21 cellular contexts compared by ENCODE assay signal in the genomic region with DNA sequence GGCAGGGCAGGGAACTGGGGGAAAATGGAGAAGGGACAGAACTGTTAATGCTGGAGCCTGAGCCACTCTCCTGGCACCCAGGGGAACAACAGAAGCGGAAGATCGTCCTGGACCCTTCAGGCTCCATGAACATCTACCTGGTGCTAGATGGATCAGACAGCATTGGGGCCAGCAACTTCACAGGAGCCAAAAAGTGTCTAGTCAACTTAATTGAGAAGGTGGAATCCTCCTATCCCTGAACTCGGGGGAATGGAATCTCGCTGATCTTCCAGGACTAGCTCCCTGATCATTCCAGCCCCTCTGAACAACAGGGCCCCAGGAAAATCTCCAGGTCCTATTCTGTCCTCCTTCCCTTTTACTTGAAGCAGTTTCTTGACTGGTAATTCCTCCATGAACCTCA. TPM values are rescaled to one million over a fixed set of nuclear protein-coding genes. Genes with fewer than 3 reads are reported as not detected.
A peak's percentile ranks its signal among the peaks of the same experiment; 100 is the strongest.
DNase-seq lines count a peak whose midpoint lies in the region; ATAC-seq and TF ChIP-seq lines count a peak whose summit lies in the region.
"Had no signal": no experiment of that assay in that cellular context is flagged by ENCODE, and none has a peak within 500 bp of the region (broad histone marks: within the 10 kb centered on the region; RNA-seq: fewer than 3 reads in every experiment).

No MANE protein-coding gene starts in this region.

- H3K9me2 ChIP-seq in PC-9 (ENCODE audit: insufficient read depth), result no peaks in the 10 kb centered on the region; the same call in 1 of the 2 replicates

- TF ChIP-seq CTCF in PC-9 (conservative IDR thresholded peaks at IDR 0.05) (no peak), parathyroid adenoma (IDR thresholded peaks at IDR 0.05) (no peak), GM10266 (IDR thresholded peaks at IDR 0.05; ENCODE audit: control insufficient read depth, insufficient read depth, low read depth, missing control alignments) (no peak)

- peaks cover 28% of the 10 kb centered on the region for H3K27me3 Mint-ChIP-seq in central memory CD8-positive, alpha-beta T cell

- H3K9ac ChIP-seq in parathyroid adenoma, result no peak overlapping the region
- H3K9ac ChIP-seq: KMS-11 had no signal

- no TSS peak for BruUV-seq in PC-9 (replicated peaks; lab: Mats Ljungman, UMichigan)

- H3K9me3 ChIP-seq in PC-9 (ENCODE audit: insufficient read depth, low read depth) (no peaks in the 10 kb centered on the region), parathyroid adenoma (ENCODE audit: control insufficient read depth, low read length) (no peaks in the 10 kb centered on the region)

- H2AFZ ChIP-seq in PC-9, result no peak overlapping the region
- no peak overlapping the region for H2AFZ ChIP-seq in parathyroid adenoma

- CTCF ChIA-PET in PC-9 (lab: Charles Lee), result no interaction called here

- H3K36me3 ChIP-seq in PC-9 (ENCODE audit: low read depth) (no peaks in the 10 kb centered on the region), parathyroid adenoma (ENCODE audit: control insufficient read depth, insufficient read depth, low read length) (no peaks in the 10 kb centered on the region)

- intact Hi-C loops in PC-9 (cut with micrococcal nuclease; ENCODE audit: unreplicated experiment), result no loop called here

- no peaks in the 10 kb centered on the region for H4K20me1 ChIP-seq in PC-9 (ENCODE audit: insufficient read depth)

- H3K4me2 ChIP-seq in PC-9 (peak overlapping the region; percentile 48), parathyroid adenoma (ENCODE audit: low read length) (no peak overlapping the region)
- H3K4me2 ChIP-seq: KMS-11 had no signal

- POLR2A ChIA-PET in PC-9 (lab: Charles Lee; ENCODE audit: unreplicated experiment), result no interaction called here

- H3K36me3 Mint-ChIP-seq in central memory CD8-positive, alpha-beta T cell (ENCODE audit: insufficient read depth), result peaks cover 13% of the 10 kb centered on the region

- peak overlapping the region; percentile 36; the same call in 1 of the 2 replicates for H3K27ac ChIP-seq in PC-9
- peak overlapping the region; percentile 94 for H3K27ac ChIP-seq in parathyroid adenoma
- H3K27ac ChIP-seq: KMS-11, SK-N-MC had no signal

- H3K4me1 ChIP-seq in PC-9 (replicated peaks; ENCODE audit: insufficient read depth), result peaks cover 48% of the 10 kb centered on the region
- peaks cover 50% of the 10 kb centered on the region for H3K4me1 ChIP-seq in parathyroid adenoma

- no peak overlapping the region for H3K4me3 Mint-ChIP-seq in central memory CD8-positive, alpha-beta T cell
- H3K4me3 Mint-ChIP-seq: CD14-positive monocyte had no signal

- H3K4me1 Mint-ChIP-seq in central memory CD8-positive, alpha-beta T cell, result no peaks in the 10 kb centered on the region

- H3K9me3 Mint-ChIP-seq in central memory CD8-positive, alpha-beta T cell, result no peaks in the 10 kb centered on the region

- H3K79me2 ChIP-seq in PC-9 (ENCODE audit: low read depth) (no peaks in the 10 kb centered on the region), parathyroid adenoma (peaks cover 6% of the 10 kb centered on the region)

- peak overlapping the region; percentile 50 for H3K27ac Mint-ChIP-seq in central memory CD8-positive, alpha-beta T cell (ENCODE audit: low read depth)

- DNase-seq in PC-9 (no peak), NCI-H69 (lab: John Stamatoyannopoulos, UW) (no peak), HCEC 1CT (no peak), GM10266 (ENCODE audit: extremely low spot score) (no peak)
- no peak for DNase-seq in central memory CD8-positive, alpha-beta T cell (ENCODE audit: low spot score in 2 of 2)
- DNase-seq: COR-L47; DMS153; GDM1; H7; NCI-H1092; NCI-H1436 treated with DMSO at 0.1 percent for 48 hours; NCI-H2029; NCI-H2171 treated with DMSO at 0.1 percent for 48 hours; NCI-H446 treated with DMSO at 0.1 percent for 48 hours; NK-92 treated with Interleukin-12 subunit alpha and Interleukin-12 subunit beta, amount 100 ng/mL, for 24 hours; Right ventricle myocardium superior had no signal

- no peak for ATAC-seq in central memory CD8-positive, alpha-beta T cell (replicated peaks; ENCODE audit: extremely low read depth, poor library complexity, severe bottlenecking)
- ATAC-seq in HG02678 (IDR thresholded peaks at IDR 0.05; ENCODE audit: unreplicated experiment), result no peak

- H3K4me3 ChIP-seq in PC-9, result no peak overlapping the region
- no peak overlapping the region for H3K4me3 ChIP-seq in parathyroid adenoma (ENCODE audit: low read depth, low read length)
- H3K4me3 ChIP-seq: SK-N-MC had no signal

- H3F3A ChIP-seq in PC-9 (ENCODE audit: insufficient read depth, low read depth), result peaks cover 34% of the 10 kb centered on the region

- H3K27me3 ChIP-seq in PC-9 (ENCODE audit: insufficient read depth, low read depth) (no peaks in the 10 kb centered on the region), parathyroid adenoma (ENCODE audit: control insufficient read depth, insufficient read depth, low read length) (no peaks in the 10 kb centered on the region)

RNA-seq across cellular contexts. Expression of a gene that starts 2.0 kb away (rescaled TPM):
- 22.6 and 25.5 TPM in 2 replicates for total RNA-seq in PC-9 (2021)
- total RNA-seq: H7 had no signal

RNA-seq across cellular contexts. Expression of a gene that starts 10.9 kb away (rescaled TPM):
- total RNA-seq in PC-9 (2021), result 43.0 and 50.8 TPM in 2 replicates

RNA-seq across cellular contexts. Expression of a gene that starts 11.1 kb away (rescaled TPM):
- total RNA-seq in PC-9 (2021), result 67.9 and 86.0 TPM in 2 replicates

RNA-seq across cellular contexts. Expression of a gene that starts 20.3 kb away (rescaled TPM):
- 0.96 and 2.4 TPM in 2 replicates for total RNA-seq in PC-9 (2021)

RNA-seq across cellular contexts. Expression of a gene that starts 24.1 kb away (rescaled TPM):
- total RNA-seq in PC-9 (2021), result 24.5 and 36.0 TPM in 2 replicates
